In the genomic region with DNA sequence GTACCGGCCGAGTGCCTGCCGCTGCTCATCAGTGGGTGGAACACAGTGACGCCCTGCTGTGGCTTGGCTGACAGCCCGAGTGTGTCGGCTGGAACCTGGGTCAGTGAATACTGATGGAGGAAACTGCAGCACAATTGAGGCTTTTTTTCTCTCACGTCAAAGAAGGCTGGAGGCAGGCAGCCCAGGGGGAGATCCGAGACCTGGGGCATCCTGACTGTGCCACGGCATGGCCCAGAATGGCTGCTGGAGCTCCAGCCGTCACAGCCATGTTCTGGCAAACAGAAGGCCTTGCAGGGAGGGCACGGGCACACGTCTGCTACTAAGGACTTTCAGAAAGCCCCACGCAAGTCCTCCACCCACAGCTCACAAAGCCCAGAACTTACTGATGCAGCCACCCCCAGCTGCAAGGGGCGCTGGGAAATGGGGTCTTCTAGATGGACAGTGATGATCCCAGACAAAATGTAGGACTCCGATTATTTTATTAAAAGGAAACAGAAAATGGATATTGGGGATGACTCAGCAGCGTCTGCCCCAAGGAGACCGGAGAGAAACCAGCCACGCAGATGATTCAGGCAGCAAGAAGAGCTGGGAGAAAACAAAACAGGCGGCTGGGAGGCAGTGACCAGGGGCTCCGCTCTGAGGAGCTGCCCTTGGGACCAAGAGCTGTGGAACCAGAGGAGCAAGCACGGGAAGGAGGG, we compare ENCODE assay signal across 14 cellular contexts.
DNase-seq lines count a peak whose midpoint lies in the region; ATAC-seq and TF ChIP-seq lines count a peak whose summit lies in the region.
"Had no signal": no experiment of that assay in that cellular context is flagged by ENCODE, and none has a peak within 500 bp of the region (broad histone marks: within the 10 kb centered on the region; RNA-seq: fewer than 3 reads in every experiment).

No MANE protein-coding gene starts in this region.

- peak overlapping the region; percentile 71 for H2AFZ ChIP-seq in PC-3 (ENCODE audit: low read length)

- intact Hi-C loops in PC-3 (cut with micrococcal nuclease), result no loop called here

- BruUV-seq in PC-3 (replicated peaks; lab: Mats Ljungman, UMichigan), result no TSS peak

- no peaks in the 10 kb centered on the region for H3K79me2 ChIP-seq in PC-3 (ENCODE audit: low read length)

- H3K4me2 ChIP-seq in PC-3 (ENCODE audit: low read length), result peak overlapping the region; percentile 78

- H3K9me3 Mint-ChIP-seq in HFFc6 (peaks cover 30% of the 10 kb centered on the region), endothelial cell (ENCODE audit: unreplicated experiment) (no peaks in the 10 kb centered on the region)
- H3K9me3 Mint-ChIP-seq in activated CD4-positive, alpha-beta memory T cell treated with anti-CD3 and anti-CD28 coated beads, Interleukin-2, amount 10 ng/mL, durations not matched to agents 7 days and 5 days, result no peaks in the 10 kb centered on the region
- H3K9me3 Mint-ChIP-seq: memory B cell had no signal

- CTCF ChIA-PET in PC-3 (lab: Charles Lee), result no interaction called here
- CTCF ChIA-PET in activated CD4-positive, alpha-beta memory T cell treated with anti-CD3 and anti-CD28 coated beads, Interleukin-2, amount 10 ng/mL, durations not matched to agents 7 days and 5 days (lab: Charles Lee), result no interaction called here

- peak overlapping the region; percentile 28; the same call in 1 of the 2 replicates for H3K9ac ChIP-seq in PC-3 (ENCODE audit: low read length)

- no peaks in the 10 kb centered on the region for H3F3A ChIP-seq in PC-3 (ENCODE audit: low read length, unreplicated experiment)

- H3K4me3 ChIP-seq in PC-3 (ENCODE audit: low read length) (peak overlapping the region; percentile 55), fibroblast of pulmonary artery (replicated peaks; ENCODE audit: low read depth, low read length) (no peak overlapping the region)

- DNase-seq in AG08396 (ENCODE audit: low spot score) (peak; percentile 66), HFFc6 (no peak), PC-3 (peak; percentile 82), fibroblast of pulmonary artery (ENCODE audit: low read depth) (peak; percentile 16), endothelial cell (ENCODE audit: low spot score) (no peak)
- DNase-seq in activated CD4-positive, alpha-beta memory T cell treated with anti-CD3 and anti-CD28 coated beads, Interleukin-2, amount 10 ng/mL, durations not matched to agents 7 days and 5 days, result no peak
- DNase-seq: caudate nucleus; CD4-positive, alpha-beta memory T cell; foreskin melanocyte; NCI-H1105 treated with DMSO at 0.1 percent for 48 hours had no signal

- H3K4me3 Mint-ChIP-seq in HFFc6, result peak overlapping the region; percentile 12; the same call in 1 of the 2 replicates
- H3K4me3 Mint-ChIP-seq in endothelial cell (ENCODE audit: unreplicated experiment), result no peak overlapping the region
- no peak overlapping the region for H3K4me3 Mint-ChIP-seq in activated CD4-positive, alpha-beta memory T cell treated with anti-CD3 and anti-CD28 coated beads, Interleukin-2, amount 10 ng/mL, durations not matched to agents 7 days and 5 days
- H3K4me3 Mint-ChIP-seq: CD4-positive, alpha-beta memory T cell; memory B cell had no signal

- H3K9me3 ChIP-seq in PC-3 (ENCODE audit: low read length), result no peaks in the 10 kb centered on the region

- H3K4me1 Mint-ChIP-seq in HFFc6 (ENCODE audit: low read depth) (peaks cover 7% of the 10 kb centered on the region; the same call in 1 of the 2 replicates), endothelial cell (ENCODE audit: unreplicated experiment) (no peaks in the 10 kb centered on the region)
- H3K4me1 Mint-ChIP-seq in activated CD4-positive, alpha-beta memory T cell treated with anti-CD3 and anti-CD28 coated beads, Interleukin-2, amount 10 ng/mL, durations not matched to agents 7 days and 5 days, result no peaks in the 10 kb centered on the region
- H3K4me1 Mint-ChIP-seq: CD4-positive, alpha-beta memory T cell had no signal

- peaks cover 17% of the 10 kb centered on the region for H3K4me1 ChIP-seq in PC-3 (ENCODE audit: insufficient read depth, low read length)

- H3K36me3 Mint-ChIP-seq in HFFc6 (ENCODE audit: low read depth) (peaks cover 12% of the 10 kb centered on the region; the same call in 1 of the 2 replicates), endothelial cell (ENCODE audit: low read depth, unreplicated experiment) (no peaks in the 10 kb centered on the region)
- no peaks in the 10 kb centered on the region for H3K36me3 Mint-ChIP-seq in activated CD4-positive, alpha-beta memory T cell treated with anti-CD3 and anti-CD28 coated beads, Interleukin-2, amount 10 ng/mL, durations not matched to agents 7 days and 5 days (ENCODE audit: low read depth)
- H3K36me3 Mint-ChIP-seq: CD4-positive, alpha-beta memory T cell; memory B cell had no signal

- H3K27me3 Mint-ChIP-seq in HFFc6 (ENCODE audit: insufficient read depth) (peaks cover 8% of the 10 kb centered on the region), endothelial cell (ENCODE audit: unreplicated experiment) (peaks cover 10% of the 10 kb centered on the region)
- no peaks in the 10 kb centered on the region for H3K27me3 Mint-ChIP-seq in activated CD4-positive, alpha-beta memory T cell treated with anti-CD3 and anti-CD28 coated beads, Interleukin-2, amount 10 ng/mL, durations not matched to agents 7 days and 5 days
- H3K27me3 Mint-ChIP-seq: memory B cell had no signal

- H3K27ac ChIP-seq in PC-3 (ENCODE audit: low read length), result peak overlapping the region; percentile 76

- ATAC-seq in PC-3 (peak; percentile 87), GM21737 (IDR thresholded peaks at IDR 0.05; ENCODE audit: unreplicated experiment) (no peak), GM19455 (IDR thresholded peaks at IDR 0.05; ENCODE audit: unreplicated experiment) (no peak)
- ATAC-seq: sciatic nerve had no signal

- H3K27ac Mint-ChIP-seq in HFFc6 (peak overlapping the region; percentile 52; the same call in 1 of the 2 replicates), endothelial cell (ENCODE audit: unreplicated experiment) (no peak overlapping the region)
- H3K27ac Mint-ChIP-seq in activated CD4-positive, alpha-beta memory T cell treated with anti-CD3 and anti-CD28 coated beads, Interleukin-2, amount 10 ng/mL, durations not matched to agents 7 days and 5 days, result no peak overlapping the region
- H3K27ac Mint-ChIP-seq: CD4-positive, alpha-beta memory T cell; memory B cell had no signal

- H3K27me3 ChIP-seq in PC-3 (ENCODE audit: low read length), result peaks cover 4% of the 10 kb centered on the region; the same call in 1 of the 2 replicates

- H3K36me3 ChIP-seq in PC-3 (ENCODE audit: low read depth, low read length), result no peaks in the 10 kb centered on the region

- H3K9me2 ChIP-seq in PC-3 (replicated peaks; ENCODE audit: low read length), result no peaks in the 10 kb centered on the region

- POLR2A ChIA-PET in PC-3 (lab: Charles Lee; ENCODE audit: unreplicated experiment), result no interaction called here
- POLR2A ChIA-PET in activated CD4-positive, alpha-beta memory T cell treated with anti-CD3 and anti-CD28 coated beads, Interleukin-2, amount 10 ng/mL, durations not matched to agents 7 days and 5 days (lab: Charles Lee), result no interaction called here

- TF ChIP-seq CTCF in HFFc6 (IDR thresholded peaks at IDR 0.05) (no peak), PC-3 (conservative IDR thresholded peaks at IDR 0.05; ENCODE audit: low read depth, low read length) (no peak), fibroblast of pulmonary artery (IDR thresholded peaks at IDR 0.05; ENCODE audit: low read length, missing control alignments) (no peak), endothelial cell (IDR thresholded peaks at IDR 0.05; ENCODE audit: unreplicated experiment) (no peak)

- no peaks in the 10 kb centered on the region for H4K20me1 ChIP-seq in PC-3 (ENCODE audit: low read length)

Comparison
In these comparisons a context has a peak if more than half of its experiments do, and no peak if none do; other contexts are left out.
1. DNase-seq: peak in AG08396 (single experiment), PC-3 (single experiment) and fibroblast of pulmonary artery (single experiment); none in HFFc6 (single experiment), endothelial cell (single experiment) and activated CD4-positive, alpha-beta memory T cell treated with anti-CD3 and anti-CD28 coated beads, Interleukin-2, amount 10 ng/mL, durations not matched to agents 7 days and 5 days (single experiment).